In genomic region chr15:95932676-95933075, GRCh38 we compare ENCODE assay signal across 22 cellular contexts.
DNase-seq lines count a peak whose midpoint lies in the region; ATAC-seq, FAIRE-seq and TF ChIP-seq lines count a peak whose summit lies in the region.
"Had no signal": no experiment of that assay in that cellular context is flagged by ENCODE, and none has a peak within 500 bp of the region (broad histone marks: within the 10 kb centered on the region; RNA-seq: fewer than 3 reads in every experiment).

No MANE protein-coding gene starts in this region.

- peak overlapping the region; percentile 78 for H3K27ac Mint-ChIP-seq in HFFc6
- H3K27ac Mint-ChIP-seq in astrocyte (ENCODE audit: unreplicated experiment) = peak overlapping the region; percentile 34
- H3K27ac Mint-ChIP-seq: activated CD4-positive, alpha-beta T cell treated with anti-CD3 and anti-CD28 coated beads for 36 hours; activated naive CD4-positive, alpha-beta T cell treated with anti-CD3 and anti-CD28 coated beads, Interleukin-2, amount 10 ng/mL, durations not matched to agents 7 days and 5 days; CD8-positive, alpha-beta T cell; nephron progenitor cell had no signal

- DNase-seq in AG04449 (ENCODE audit: low read depth, low spot score) (peak; percentile 49), HFFc6 (peak; percentile 88), astrocyte (ENCODE audit: low read depth) (peak; percentile 87), kidney epithelial cell (ENCODE audit: low read depth) (peak; percentile 23), MV-4-11 (lab: John Stamatoyannopoulos, UW) (no peak), DMS79 treated with DMSO at 0.1 percent for 48 hours (lab: John Stamatoyannopoulos, UW) (no peak), GM20000 (ENCODE audit: low spot score) (no peak)
- DNase-seq: activated CD4-positive, alpha-beta T cell treated with anti-CD3 and anti-CD28 coated beads for 36 hours; activated naive CD4-positive, alpha-beta T cell treated with anti-CD3 and anti-CD28 coated beads, Interleukin-2, amount 10 ng/mL, durations not matched to agents 7 days and 5 days; CD8-positive, alpha-beta T cell; effector memory CD4-positive, alpha-beta T cell; gastrocnemius medialis; KG1; lower lobe of right lung; NCI-H1417 treated with DMSO at 0.1 percent for 48 hours; nephron progenitor cell; SHP77; stimulated activated CD4-positive, alpha-beta T cell treated with anti-CD3 and anti-CD28 coated beads, Interleukin-1b, Interleukin-23, amount 100 ng/mL, for 48 hours had no signal

- H3K4me2 ChIP-seq in astrocyte (ENCODE audit: low read length) = no peak overlapping the region

- H4K20me1 ChIP-seq in astrocyte (ENCODE audit: insufficient read depth, low read length) = no peaks in the 10 kb centered on the region

- H3K27me3 Mint-ChIP-seq in HFFc6 (ENCODE audit: insufficient read depth) (no peaks in the 10 kb centered on the region; the same call in 1 of the 2 replicates), astrocyte (ENCODE audit: low read depth, unreplicated experiment) (peaks cover 6% of the 10 kb centered on the region)
- H3K27me3 Mint-ChIP-seq: activated CD4-positive, alpha-beta T cell treated with anti-CD3 and anti-CD28 coated beads for 36 hours had no signal

- H3K4me3 ChIP-seq in AG04449 (ENCODE audit: low read depth, low read length) (no peak overlapping the region), astrocyte (ENCODE audit: insufficient read depth, low read depth, low read length) (no peak overlapping the region), kidney epithelial cell (ENCODE audit: low read depth, low read length) (no peak overlapping the region)
- H3K4me3 ChIP-seq: gastrocnemius medialis, GM12878, HAP-1, lower lobe of right lung had no signal

- H3K79me2 ChIP-seq in astrocyte (ENCODE audit: insufficient read depth, low read length) = no peaks in the 10 kb centered on the region

- H3K4me1 Mint-ChIP-seq in HFFc6 (ENCODE audit: low read depth) (peaks cover 25% of the 10 kb centered on the region), astrocyte (ENCODE audit: low read depth, unreplicated experiment) (peaks cover 20% of the 10 kb centered on the region)

- no peak overlapping the region for H3K27ac ChIP-seq in astrocyte (ENCODE audit: low read depth, low read length)
- H3K27ac ChIP-seq: gastrocnemius medialis, lower lobe of right lung had no signal

- no peaks in the 10 kb centered on the region for H3K36me3 ChIP-seq in astrocyte (ENCODE audit: insufficient read depth, low read length)
- H3K36me3 ChIP-seq in kidney epithelial cell (ENCODE audit: control insufficient read depth, insufficient read depth, low read length) = no peaks in the 10 kb centered on the region
- H3K36me3 ChIP-seq: gastrocnemius medialis, HAP-1, lower lobe of right lung had no signal

- CTCF ChIA-PET in AG04449 (lab: Yijun Ruan, JAX) = no interaction called here

- H2AFZ ChIP-seq in astrocyte (ENCODE audit: low read depth, low read length) = no peak overlapping the region

- no peaks in the 10 kb centered on the region for H3K27me3 ChIP-seq in astrocyte (ENCODE audit: insufficient read depth, low read length)
- H3K27me3 ChIP-seq in kidney epithelial cell (ENCODE audit: control insufficient read depth, insufficient read depth, low read length) = no peaks in the 10 kb centered on the region
- H3K27me3 ChIP-seq: gastrocnemius medialis had no signal

- H3K4me3 Mint-ChIP-seq in HFFc6 (peak overlapping the region; percentile 60), astrocyte (ENCODE audit: unreplicated experiment) (no peak overlapping the region)
- H3K4me3 Mint-ChIP-seq: activated CD4-positive, alpha-beta T cell treated with anti-CD3 and anti-CD28 coated beads for 36 hours; activated naive CD4-positive, alpha-beta T cell treated with anti-CD3 and anti-CD28 coated beads, Interleukin-2, amount 10 ng/mL, durations not matched to agents 7 days and 5 days; CD8-positive, alpha-beta T cell; nephron progenitor cell had no signal

- no peak overlapping the region for H3K9ac ChIP-seq in astrocyte (ENCODE audit: low read length)

- FAIRE-seq in astrocyte (lab: Jason Lieb, UNC) = no peak
- FAIRE-seq: A204.1, GM12878 had no signal

- TF ChIP-seq CTCF in AG04449 (IDR thresholded peaks at IDR 0.05; ENCODE audit: insufficient read depth, low read length, missing control alignments) = no peak
- TF ChIP-seq CTCF in HFFc6 (IDR thresholded peaks at IDR 0.05) = no peak
- TF ChIP-seq CTCF in astrocyte (IDR thresholded peaks at IDR 0.05; ENCODE audit: insufficient read depth, low read depth, low read length) = no peak
- no peak for TF ChIP-seq CTCF in kidney epithelial cell (IDR thresholded peaks at IDR 0.05; ENCODE audit: insufficient read depth, low read length, poor library complexity, severe bottlenecking)
- no peak for TF ChIP-seq CTCF in GM20000 (IDR thresholded peaks at IDR 0.05; ENCODE audit: extremely low read depth, missing control alignments)

- no peaks in the 10 kb centered on the region for H3K4me1 ChIP-seq in astrocyte (ENCODE audit: insufficient read depth, low read length)
- H3K4me1 ChIP-seq: gastrocnemius medialis, HAP-1, lower lobe of right lung had no signal

- POLR2A ChIA-PET in AG04449 (lab: Yijun Ruan, JAX) = no interaction called here

- no peaks in the 10 kb centered on the region for H3K9me3 Mint-ChIP-seq in HFFc6
- H3K9me3 Mint-ChIP-seq in astrocyte (ENCODE audit: unreplicated experiment) = no peaks in the 10 kb centered on the region
- H3K9me3 Mint-ChIP-seq: activated naive CD4-positive, alpha-beta T cell treated with anti-CD3 and anti-CD28 coated beads, Interleukin-2, amount 10 ng/mL, durations not matched to agents 7 days and 5 days; CD8-positive, alpha-beta T cell had no signal

- no peaks in the 10 kb centered on the region for H3K9me3 ChIP-seq in astrocyte (ENCODE audit: insufficient read depth, low read depth, low read length)
- H3K9me3 ChIP-seq: gastrocnemius medialis, HAP-1, lower lobe of right lung had no signal

- no peaks in the 10 kb centered on the region for H3K36me3 Mint-ChIP-seq in HFFc6 (ENCODE audit: low read depth)
- no peaks in the 10 kb centered on the region for H3K36me3 Mint-ChIP-seq in astrocyte (ENCODE audit: low read depth, unreplicated experiment)
- H3K36me3 Mint-ChIP-seq: activated naive CD4-positive, alpha-beta T cell treated with anti-CD3 and anti-CD28 coated beads, Interleukin-2, amount 10 ng/mL, durations not matched to agents 7 days and 5 days; CD8-positive, alpha-beta T cell had no signal

- no peak for ATAC-seq in HG02973 (IDR thresholded peaks at IDR 0.05; ENCODE audit: unreplicated experiment)
- ATAC-seq: activated CD4-positive, alpha-beta T cell treated with anti-CD3 and anti-CD28 coated beads for 36 hours; CD8-positive, alpha-beta T cell; gastrocnemius medialis; GM12878; lower lobe of right lung had no signal

Comparison
In these comparisons a context has a peak if more than half of its experiments do, and no peak if none do; other contexts are left out.
1. DNase-seq: peak in AG04449 (single experiment), HFFc6 (single experiment), astrocyte (single experiment) and kidney epithelial cell (single experiment); none in MV-4-11 (single experiment), DMS79 treated with DMSO at 0.1 percent for 48 hours (single experiment) and GM20000 (single experiment).